ENCODE assay signal across 1 cellular context in genomic region chr15:30367246-30367645, GRCh38. TPM values are rescaled to one million over a fixed set of nuclear protein-coding genes. Genes with fewer than 3 reads are reported as not detected.
"Had no signal": no experiment of that assay in that cellular context is flagged by ENCODE, and none has a peak within 500 bp of the region (broad histone marks: within the 10 kb centered on the region; RNA-seq: fewer than 3 reads in every experiment).

No MANE protein-coding gene starts in this region.

RNA-seq across cellular contexts. Expression of gene CHRFAM7A, which starts 26.1 kb away (rescaled TPM):
- polyA plus RNA-seq: mammary epithelial cell had no signal
